In genomic region chr1:53981220-53981619, GRCh38 we compare ENCODE assay signal across 1 cellular context.
TF ChIP-seq lines count a peak whose summit lies in the region.

No MANE protein-coding gene starts in this region.

TF ChIP-seq in H1, 55 proteins besides CTCF, POLR2A, EP300 and RAD21:
- no peak for TF ChIP-seq RBBP5 (IDR thresholded peaks at IDR 0.05; ENCODE audit: borderline replicate concordance, low read depth, low read length)
- TF ChIP-seq TAF1 (IDR thresholded peaks at IDR 0.05; ENCODE audit: low read depth, low read length) = no peak
- no peak for TF ChIP-seq SIRT6 (IDR thresholded peaks at IDR 0.05; ENCODE audit: low read length)
- no peak for TF ChIP-seq BCL11A (IDR thresholded peaks at IDR 0.05; ENCODE audit: low read depth in 2 of 2, low read length in 2 of 2)
- TF ChIP-seq ASH2L (IDR thresholded peaks at IDR 0.05; ENCODE audit: low read length) = no peak
- no peak for TF ChIP-seq RNF2 (IDR thresholded peaks at IDR 0.05; ENCODE audit: borderline replicate concordance, low read depth, low read length, missing control alignments, poor library complexity, severe bottlenecking)
- TF ChIP-seq YY1 (IDR thresholded peaks at IDR 0.05; ENCODE audit: low read depth, low read length) = no peak
- TF ChIP-seq PHF8 (conservative IDR thresholded peaks at IDR 0.05; ENCODE audit: low read depth, low read length) = no peak
- TF ChIP-seq SUZ12 (IDR thresholded peaks at IDR 0.05; ENCODE audit: low read length) = no peak
TF ChIP-seq in H1: peak in this region for 0.
